ENCODE assay signal across 8 cellular contexts in genomic region chr7:94003446-94004023, GRCh38. TPM values are rescaled to one million over a fixed set of nuclear protein-coding genes. Genes with fewer than 3 reads are reported as not detected.
DNase-seq lines count a peak whose midpoint lies in the region; ATAC-seq and TF ChIP-seq lines count a peak whose summit lies in the region.

No MANE protein-coding gene starts in this region.

- H3K27me3 ChIP-seq in lung (ENCODE audit: control insufficient read depth, insufficient read depth) (no peaks in the 10 kb centered on the region), upper lobe of right lung (peaks cover 4% of the 10 kb centered on the region)

- peak; percentile 25 for ATAC-seq in HG02840 (IDR thresholded peaks at IDR 0.05; ENCODE audit: low FRiP score, unreplicated experiment)
- ATAC-seq in lung (ENCODE audit: insufficient read depth, low FRiP score), result peak; percentile 12
- ATAC-seq in upper lobe of right lung, result peak; percentile 49

- H3K36me3 ChIP-seq in lung (ENCODE audit: control insufficient read depth in 2 of 2, insufficient read depth in 2 of 2, low read length in 2 of 2) (no peaks in the 10 kb centered on the region), upper lobe of right lung (peaks cover 1% of the 10 kb centered on the region)

- 5 to 7% methylated on average over 16 of the region's 16 CpGs for WGBS in lung, 2 donors

- intact Hi-C loops in upper lobe of right lung (cut with DNase I), result loop anchor here (10.0 kb wide), 1 partner anchor 769 kb away; the partner anchor contains the start of gene VPS50

- TF ChIP-seq CTCF in GM12865 (IDR thresholded peaks at IDR 0.05; ENCODE audit: insufficient read depth, low read depth, low read length, missing control alignments), result no peak
- TF ChIP-seq CTCF in choroid plexus epithelial cell (conservative IDR thresholded peaks at IDR 0.05; ENCODE audit: low read depth, low read length), result no peak
- no peak for TF ChIP-seq CTCF in lung (IDR thresholded peaks at IDR 0.05; ENCODE audit: control extremely low read depth, extremely low read depth)
- no peak for TF ChIP-seq CTCF in upper lobe of right lung (IDR thresholded peaks at IDR 0.05)

- H3K4me1 ChIP-seq in lung (ENCODE audit: control insufficient read depth in 2 of 2, insufficient read depth in 2 of 2, low read length in 2 of 2) (peaks cover 0 to 6% of the 10 kb centered on the region in 2 donors), upper lobe of right lung (peaks cover 30% of the 10 kb centered on the region)

- H3K9me3 ChIP-seq in lung (ENCODE audit: control insufficient read depth in 2 of 2, insufficient read depth in 1 of 2, low read length in 1 of 2) (no peaks in the 10 kb centered on the region), upper lobe of right lung (no peaks in the 10 kb centered on the region)

- H3K27ac ChIP-seq in lung (ENCODE audit: low read depth in 1 of 2, low read length in 1 of 2), result peak overlapping the region; percentile 88 to 91
- H3K27ac ChIP-seq in upper lobe of right lung, result peak overlapping the region; percentile 95

- DNase-seq in A172 (ENCODE audit: low spot score), result peak; percentile 26
- peak; percentile 17 for DNase-seq in GM12865 (ENCODE audit: low read depth)
- peak; percentile 2 for DNase-seq in NCI-H460 (ENCODE audit: extremely low read depth, low read depth)
- peak; percentile 44 for DNase-seq in choroid plexus epithelial cell (ENCODE audit: low read depth)
- DNase-seq in lung (ENCODE audit: low spot score), result no peak
- DNase-seq in upper lobe of right lung, result no peak
- no peak for DNase-seq in SK-N-DZ (ENCODE audit: low spot score)

- H3K4me3 ChIP-seq in GM12865 (ENCODE audit: low read depth, low read length) (peak overlapping the region; percentile 87), choroid plexus epithelial cell (ENCODE audit: low read depth, low read length) (peak overlapping the region; percentile 96), lung (peak overlapping the region; percentile 65), upper lobe of right lung (peak overlapping the region; percentile 93)

RNA-seq across cellular contexts. Expression of gene BET1, which starts 0.6 kb away (rescaled TPM):
- 53.1 and 62.2 TPM in 2 replicates for total RNA-seq in A172 (2014; rRNA removed; shearing (Covaris generic))
- total RNA-seq in NCI-H460 (2014; rRNA removed; shearing (Covaris generic)), result 38.3 and 43.2 TPM in 2 replicates
- 36.7 and 44.0 TPM in 2 replicates for polyA plus RNA-seq in NCI-H460 (2014; cell fraction: nucleus; rRNA removed)
- total RNA-seq in lung (10 to 100 TPM; 19.7 to 45.4 TPM), upper lobe of right lung (24.3 TPM)
- polyA plus RNA-seq in lung, result 10 to 100 TPM; 17.6 to 21.7 TPM
- polyA plus RNA-seq in SK-N-DZ (2014; cell fraction: cytosol; rRNA removed), result 26.8 and 33.9 TPM in 2 replicates
- 24.8 and 27.2 TPM in 2 replicates for polyA plus RNA-seq in SK-N-DZ (2014; cell fraction: nucleus; rRNA removed)

Comparison
In these comparisons a context has a peak if more than half of its experiments do, and no peak if none do; other contexts are left out.
1. DNase-seq: peak in A172 (single experiment), GM12865 (single experiment), NCI-H460 (single experiment) and choroid plexus epithelial cell (single experiment); none in lung (single experiment), upper lobe of right lung (single experiment) and SK-N-DZ (single experiment).
2. Peak in every context shown above with its lines, with median percentiles within 50 percentile points of each other: H3K4me3 ChIP-seq and ATAC-seq.